ENCODE assay signal across 1 cellular context in genomic region chr3:119322523-119323400, GRCh38.
TF ChIP-seq lines count a peak whose summit lies in the region.

No MANE protein-coding gene starts in this region.

TF ChIP-seq in K562, 482 proteins besides CTCF, POLR2A, EP300 and RAD21 (continued from another document and continues in another):
- no peak for TF ChIP-seq HINFP (tag; conservative IDR thresholded peaks at IDR 0.05; ENCODE audit: low read depth)
- TF ChIP-seq WHSC1 (IDR thresholded peaks at IDR 0.05; ENCODE audit: low read length), result no peak
- peak; percentile 39 for TF ChIP-seq KDM5B (IDR thresholded peaks at IDR 0.05; ENCODE audit: insufficient replicate concordance, low read depth, low read length)
- TF ChIP-seq ZBTB5 (IDR thresholded peaks at IDR 0.05), result no peak
- no peak for TF ChIP-seq BCOR (IDR thresholded peaks at IDR 0.05)
- peak; percentile 43; the same call in 1 of the 2 replicates for TF ChIP-seq GABPA (tag; conservative IDR thresholded peaks at IDR 0.05; ENCODE audit: low read depth)
- 0 out of 2 replicates have a peak, but pooled peaks have one; percentile 36 for TF ChIP-seq HNRNPL (IDR thresholded peaks at IDR 0.05; ENCODE audit: low read depth, low read length)
- TF ChIP-seq ETS1 (conservative IDR thresholded peaks at IDR 0.05; ENCODE audit: control insufficient read depth, low read depth, low read length), result no peak
- TF ChIP-seq DNMT1 (IDR thresholded peaks at IDR 0.05), result no peak
- TF ChIP-seq RFX1 (IDR thresholded peaks at IDR 0.05), result no peak
- TF ChIP-seq PATZ1 (CRISPR knock-in tag; IDR thresholded peaks at IDR 0.05; ENCODE audit: borderline replicate concordance), result no peak
- TF ChIP-seq ZFP91 (CRISPR knock-in tag; IDR thresholded peaks at IDR 0.05), result no peak
- no peak for TF ChIP-seq SLC30A9 (CRISPR knock-in tag; IDR thresholded peaks at IDR 0.05)
- no peak for TF ChIP-seq ASH1L (IDR thresholded peaks at IDR 0.05; ENCODE audit: borderline replicate concordance, low read depth, partially characterized antibody)
- TF ChIP-seq ZNF766 (CRISPR knock-in tag; conservative IDR thresholded peaks at IDR 0.05), result no peak
- TF ChIP-seq ARID3B (CRISPR knock-in tag; IDR thresholded peaks at IDR 0.05; ENCODE audit: borderline replicate concordance), result no peak
- TF ChIP-seq HOMEZ (CRISPR knock-in tag; IDR thresholded peaks at IDR 0.05), result no peak
- no peak for TF ChIP-seq CBFA2T2 (conservative IDR thresholded peaks at IDR 0.05)
- TF ChIP-seq NBN (IDR thresholded peaks at IDR 0.05; ENCODE audit: low read depth), result no peak
- no peak for TF ChIP-seq ZNF165 (CRISPR knock-in tag; IDR thresholded peaks at IDR 0.05; ENCODE audit: borderline replicate concordance)
- no peak for TF ChIP-seq ZNF75A (CRISPR knock-in tag; IDR thresholded peaks at IDR 0.05)
- 0 out of 4 replicates have a peak, but pooled peaks of 1 of the 2 experiments have one; percentile 3 for TF ChIP-seq TEAD1 (CRISPR knock-in tag; IDR thresholded peaks at IDR 0.05)
- peak; percentile 91 for TF ChIP-seq RBFOX2 (IDR thresholded peaks at IDR 0.05; ENCODE audit: low read depth, low read length)
- TF ChIP-seq ZBTB11 (CRISPR knock-in tag; IDR thresholded peaks at IDR 0.05), result 0 out of 6 replicates have a peak, but pooled peaks of 1 of the 3 experiments have one; percentile 28
- no peak for TF ChIP-seq ZNF23 (CRISPR knock-in tag; IDR thresholded peaks at IDR 0.05)
- TF ChIP-seq HCFC1 (IDR thresholded peaks at IDR 0.05; ENCODE audit: low read depth, low read length), result peak; percentile 37; the same call in 1 of the 2 replicates
- TF ChIP-seq ZNF146 (CRISPR knock-in tag; IDR thresholded peaks at IDR 0.05; ENCODE audit: unreplicated experiment), result no peak
- peak; percentile 70 for TF ChIP-seq ELF1 (tag; IDR thresholded peaks at IDR 0.05)
- TF ChIP-seq TGIF2 (CRISPR knock-in tag; IDR thresholded peaks at IDR 0.05), result no peak
- peak; percentile 26; the same call in 1 of the 2 replicates for TF ChIP-seq ESRRA (IDR thresholded peaks at IDR 0.05; ENCODE audit: borderline replicate concordance, low read depth)
- no peak for TF ChIP-seq NR0B1 (IDR thresholded peaks at IDR 0.05; ENCODE audit: partially characterized antibody)
